1 cellular context compared by ENCODE assay signal in genomic region chr13:33875658-33876401, GRCh38.
TF ChIP-seq lines count a peak whose summit lies in the region.

No MANE protein-coding gene starts in this region.

TF ChIP-seq in GM23338, 12 proteins besides CTCF, POLR2A, EP300 and RAD21 (continued from another document):
- TF ChIP-seq, protein P1, sequence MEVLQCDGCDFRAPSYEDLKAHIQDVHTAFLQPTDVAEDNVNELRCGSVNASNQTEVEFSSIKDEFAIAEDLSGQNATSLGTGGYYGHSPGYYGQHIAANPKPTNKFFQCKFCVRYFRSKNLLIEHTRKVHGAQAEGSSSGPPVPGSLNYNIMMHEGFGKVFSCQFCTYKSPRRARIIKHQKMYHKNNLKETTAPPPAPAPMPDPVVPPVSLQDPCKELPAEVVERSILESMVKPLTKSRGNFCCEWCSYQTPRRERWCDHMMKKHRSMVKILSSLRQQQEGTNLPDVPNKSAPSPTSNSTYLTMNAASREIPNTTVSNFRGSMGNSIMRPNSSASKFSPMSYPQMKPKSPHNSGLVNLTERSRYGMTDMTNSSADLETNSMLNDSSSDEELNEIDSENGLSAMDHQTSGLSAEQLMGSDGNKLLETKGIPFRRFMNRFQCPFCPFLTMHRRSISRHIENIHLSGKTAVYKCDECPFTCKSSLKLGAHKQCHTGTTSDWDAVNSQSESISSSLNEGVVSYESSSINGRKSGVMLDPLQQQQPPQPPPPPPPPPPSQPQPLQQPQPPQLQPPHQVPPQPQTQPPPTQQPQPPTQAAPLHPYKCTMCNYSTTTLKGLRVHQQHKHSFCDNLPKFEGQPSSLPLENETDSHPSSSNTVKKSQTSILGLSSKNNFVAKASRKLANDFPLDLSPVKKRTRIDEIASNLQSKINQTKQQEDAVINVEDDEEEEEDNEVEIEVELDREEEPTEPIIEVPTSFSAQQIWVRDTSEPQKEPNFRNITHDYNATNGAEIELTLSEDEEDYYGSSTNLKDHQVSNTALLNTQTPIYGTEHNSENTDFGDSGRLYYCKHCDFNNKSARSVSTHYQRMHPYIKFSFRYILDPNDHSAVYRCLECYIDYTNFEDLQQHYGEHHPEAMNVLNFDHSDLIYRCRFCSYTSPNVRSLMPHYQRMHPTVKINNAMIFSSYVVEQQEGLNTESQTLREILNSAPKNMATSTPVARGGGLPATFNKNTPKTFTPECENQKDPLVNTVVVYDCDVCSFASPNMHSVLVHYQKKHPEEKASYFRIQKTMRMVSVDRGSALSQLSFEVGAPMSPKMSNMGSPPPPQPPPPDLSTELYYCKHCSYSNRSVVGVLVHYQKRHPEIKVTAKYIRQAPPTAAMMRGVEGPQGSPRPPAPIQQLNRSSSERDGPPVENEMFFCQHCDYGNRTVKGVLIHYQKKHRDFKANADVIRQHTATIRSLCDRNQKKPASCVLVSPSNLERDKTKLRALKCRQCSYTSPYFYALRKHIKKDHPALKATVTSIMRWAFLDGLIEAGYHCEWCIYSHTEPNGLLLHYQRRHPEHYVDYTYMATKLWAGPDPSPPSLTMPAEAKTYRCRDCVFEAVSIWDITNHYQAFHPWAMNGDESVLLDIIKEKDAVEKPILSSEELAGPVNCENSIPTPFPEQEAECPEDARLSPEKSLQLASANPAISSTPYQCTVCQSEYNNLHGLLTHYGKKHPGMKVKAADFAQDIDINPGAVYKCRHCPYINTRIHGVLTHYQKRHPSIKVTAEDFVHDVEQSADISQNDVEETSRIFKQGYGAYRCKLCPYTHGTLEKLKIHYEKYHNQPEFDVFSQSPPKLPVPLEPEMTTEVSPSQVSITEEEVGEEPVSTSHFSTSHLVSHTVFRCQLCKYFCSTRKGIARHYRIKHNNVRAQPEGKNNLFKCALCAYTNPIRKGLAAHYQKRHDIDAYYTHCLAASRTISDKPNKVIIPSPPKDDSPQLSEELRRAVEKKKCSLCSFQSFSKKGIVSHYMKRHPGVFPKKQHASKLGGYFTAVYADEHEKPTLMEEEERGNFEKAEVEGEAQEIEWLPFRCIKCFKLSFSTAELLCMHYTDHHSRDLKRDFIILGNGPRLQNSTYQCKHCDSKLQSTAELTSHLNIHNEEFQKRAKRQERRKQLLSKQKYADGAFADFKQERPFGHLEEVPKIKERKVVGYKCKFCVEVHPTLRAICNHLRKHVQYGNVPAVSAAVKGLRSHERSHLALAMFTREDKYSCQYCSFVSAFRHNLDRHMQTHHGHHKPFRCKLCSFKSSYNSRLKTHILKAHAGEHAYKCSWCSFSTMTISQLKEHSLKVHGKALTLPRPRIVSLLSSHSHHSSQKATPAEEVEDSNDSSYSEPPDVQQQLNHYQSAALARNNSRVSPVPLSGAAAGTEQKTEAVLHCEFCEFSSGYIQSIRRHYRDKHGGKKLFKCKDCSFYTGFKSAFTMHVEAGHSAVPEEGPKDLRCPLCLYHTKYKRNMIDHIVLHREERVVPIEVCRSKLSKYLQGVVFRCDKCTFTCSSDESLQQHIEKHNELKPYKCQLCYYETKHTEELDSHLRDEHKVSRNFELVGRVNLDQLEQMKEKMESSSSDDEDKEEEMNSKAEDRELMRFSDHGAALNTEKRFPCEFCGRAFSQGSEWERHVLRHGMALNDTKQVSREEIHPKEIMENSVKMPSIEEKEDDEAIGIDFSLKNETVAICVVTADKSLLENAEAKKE (CRISPR knock-in tag; IDR thresholded peaks at IDR 0.05) = no peak
- TF ChIP-seq POLR2AphosphoS5 (IDR thresholded peaks at IDR 0.05; ENCODE audit: low read depth) (no peak), ZNF114 (CRISPR knock-in tag; IDR thresholded peaks at IDR 0.05) (no peak)
